24 cellular contexts compared by ENCODE assay signal in the genomic region with DNA sequence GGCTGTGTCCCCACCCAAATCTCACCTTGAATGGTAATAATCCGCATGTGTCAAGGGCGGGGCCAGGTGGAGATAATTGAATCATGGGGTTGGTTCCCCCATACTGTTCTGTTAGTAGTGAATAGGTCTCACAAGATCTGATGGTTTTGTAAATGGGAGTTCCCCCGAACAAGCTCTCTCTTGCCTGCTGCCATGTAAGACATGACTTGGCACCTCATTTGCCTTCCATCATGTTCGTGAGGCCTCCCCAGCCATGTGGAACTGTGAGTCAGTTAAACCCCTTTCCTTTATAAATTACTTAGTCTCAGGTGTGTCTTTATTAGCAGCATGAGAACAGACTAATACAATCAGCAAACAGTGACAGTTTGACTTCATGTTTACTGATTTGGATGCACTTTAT.
"Had no signal": no experiment of that assay in that cellular context is flagged by ENCODE, and none has a peak within 500 bp of the region (broad histone marks: within the 10 kb centered on the region; RNA-seq: fewer than 3 reads in every experiment).

No MANE protein-coding gene starts in this region.

- H3K27me3 ChIP-seq: colonic mucosa, gastrocnemius medialis had no signal

- H3K4me3 ChIP-seq: colonic mucosa, esophagus muscularis mucosa, gastrocnemius medialis, heart right ventricle, left lung, lower lobe of right lung, mucosa of descending colon had no signal

- FAIRE-seq: endometrium, islet of Langerhans, keratinocyte had no signal

- H3K36me3 ChIP-seq: colonic mucosa, esophagus muscularis mucosa, gastrocnemius medialis, heart right ventricle, left lung, lower lobe of right lung had no signal

- ATAC-seq: effector memory CD8-positive, alpha-beta T cell; gastrocnemius medialis; heart right ventricle; left cardiac atrium; left lung; left ventricle myocardium superior; lower lobe of right lung; mucosa of descending colon; naive thymus-derived CD8-positive, alpha-beta T cell had no signal

- DNase-seq: colonic mucosa; cortex of kidney; effector CD8-positive, alpha-beta T cell; effector memory CD8-positive, alpha-beta T cell; endodermal cell; erythroblast; foreskin melanocyte; gastrocnemius medialis; glutamatergic neuron; head of caudate nucleus; heart right ventricle; hippocampal formation; left cardiac atrium; left lung; left ventricle myocardium superior; lower lobe of right lung; mesenchymal stem cell; mucosa of descending colon; naive B cell; naive thymus-derived CD8-positive, alpha-beta T cell had no signal
